In the genomic region with DNA sequence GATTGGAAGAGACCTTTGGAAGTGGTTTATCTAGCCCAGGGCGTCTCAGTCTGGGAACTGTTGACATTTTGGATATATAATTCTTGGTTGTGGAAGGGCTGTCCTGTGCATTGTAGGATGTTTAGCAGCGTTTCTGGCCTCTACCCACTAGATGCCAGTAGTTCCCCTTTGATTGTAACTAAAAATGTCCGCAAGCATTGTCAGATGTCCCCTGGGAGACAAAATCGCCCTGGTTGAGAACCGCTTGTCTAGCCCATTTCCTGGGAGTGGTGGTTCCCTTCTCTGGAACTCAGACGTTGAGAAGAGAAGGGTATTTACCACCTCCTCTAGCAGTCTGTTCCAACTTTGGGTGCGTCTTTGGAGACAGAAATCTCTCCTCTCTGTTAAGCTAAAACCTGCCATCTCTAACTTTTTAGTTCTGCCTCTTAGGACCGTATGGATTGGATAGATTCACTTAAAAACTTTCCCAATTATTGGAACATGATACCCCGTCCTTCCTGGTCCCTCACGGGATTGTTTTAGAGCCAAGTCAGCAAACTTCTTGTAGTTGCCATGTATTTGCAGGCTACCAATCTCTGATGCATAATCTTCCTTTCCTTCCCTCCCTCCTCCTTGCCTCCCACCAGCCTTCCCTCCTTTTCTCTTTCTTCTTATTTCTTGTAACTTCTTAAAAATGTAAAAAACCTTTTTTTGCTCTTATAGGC, we compare ENCODE assay signal across 8 cellular contexts. TPM values are rescaled to one million over a fixed set of nuclear protein-coding genes. Genes with fewer than 3 reads are reported as not detected.
A peak's percentile ranks its signal among the peaks of the same experiment; 100 is the strongest.
DNase-seq lines count a peak whose midpoint lies in the region; ATAC-seq, FAIRE-seq and TF ChIP-seq lines count a peak whose summit lies in the region.

No MANE protein-coding gene starts in this region.

- no peak for FAIRE-seq in kidney (lab: Jason Lieb, UNC)

- no peaks in the 10 kb centered on the region for H3K4me1 ChIP-seq in kidney (ENCODE audit: control insufficient read depth in 1 of 2, insufficient read depth in 1 of 2, low read depth in 1 of 2, low read length in 2 of 2)
- H3K4me1 ChIP-seq in mammary epithelial cell (ENCODE audit: insufficient read depth, low read length) = no peaks in the 10 kb centered on the region

- H3K27me3 Mint-ChIP-seq in T-helper 17 cell = no peaks in the 10 kb centered on the region

- H3K27ac Mint-ChIP-seq in T-helper 17 cell = peak overlapping the region; percentile 83

- WGBS in mammary epithelial cell (ENCODE audit: low coverage, missing lambda C conversion rate) = 91% methylated on average over 10 of the region's 10 CpGs

- peaks cover 5% of the 10 kb centered on the region for H4K20me1 ChIP-seq in mammary epithelial cell (ENCODE audit: insufficient read depth, low read length)

- no peak overlapping the region for H3K4me3 Mint-ChIP-seq in T-helper 17 cell

- H3K27ac ChIP-seq in kidney (ENCODE audit: low read depth in 2 of 2, low read length in 2 of 2) = no peak overlapping the region
- no peak overlapping the region for H3K27ac ChIP-seq in mammary epithelial cell (ENCODE audit: insufficient read depth, low read depth, low read length)

- H3K4me3 ChIP-seq in kidney (ENCODE audit: low read length in 2 of 2) (peak overlapping the region in 1 of 2 donors; percentile 15), mammary epithelial cell (replicated peaks in 1 of 3; ENCODE audit: insufficient read depth in 1 of 3, low read depth in 2 of 3, low read length in 3 of 3) (no peak overlapping the region)

- H3K4me2 ChIP-seq in mammary epithelial cell (ENCODE audit: insufficient read depth, low read depth, low read length) = no peak overlapping the region

- in situ Hi-C loops in mammary epithelial cell (cut with MboI; ENCODE audit: low sequenced_read_pairs in 2 of 2) = no loop called here

- DNase-seq in NCI-H82 (lab: John Stamatoyannopoulos, UW) (peak; percentile 36), NCI-H82 treated with DMSO at 0.1 percent for 48 hours (lab: John Stamatoyannopoulos, UW; ENCODE audit: unreplicated experiment) (no peak), T-helper 17 cell (no peak), kidney (no peak), DMS153 (lab: John Stamatoyannopoulos, UW) (no peak), mammary epithelial cell (no peak), LoVo (ENCODE audit: low spot score) (no peak)

- H3K9me3 ChIP-seq in T-helper 17 cell (ENCODE audit: control insufficient read depth, low read length, poor library complexity, severe bottlenecking) (no peaks in the 10 kb centered on the region), kidney (ENCODE audit: control insufficient read depth in 1 of 2, low read length in 2 of 2) (no peaks in the 10 kb centered on the region), mammary epithelial cell (replicated peaks; ENCODE audit: insufficient read depth, low read length) (no peaks in the 10 kb centered on the region)

- peaks cover 24% of the 10 kb centered on the region for H3K4me1 Mint-ChIP-seq in T-helper 17 cell

- TF ChIP-seq CTCF in kidney (IDR thresholded peaks at IDR 0.05; ENCODE audit: borderline replicate concordance, extremely low read depth, insufficient read depth) = peak; percentile 10
- TF ChIP-seq CTCF in mammary epithelial cell (conservative IDR thresholded peaks at IDR 0.05 in 1 of 2, IDR thresholded peaks at IDR 0.05 in 1 of 2; ENCODE audit: extremely low read depth in 1 of 2, insufficient read depth in 1 of 2, low read depth in 1 of 2, low read length in 2 of 2) = no peak

- H3K36me3 ChIP-seq in kidney (ENCODE audit: control insufficient read depth in 1 of 2, insufficient read depth in 2 of 2, low read length in 2 of 2) = no peaks in the 10 kb centered on the region
- peaks cover 30% of the 10 kb centered on the region for H3K36me3 ChIP-seq in mammary epithelial cell (ENCODE audit: insufficient read depth, low read length)

- no peak overlapping the region for H3K9ac ChIP-seq in kidney (ENCODE audit: low read length in 2 of 2)
- no peak overlapping the region for H3K9ac ChIP-seq in mammary epithelial cell (ENCODE audit: insufficient read depth, low read length)

- CTCF ChIA-PET in mammary epithelial cell (lab: Charles Lee; ENCODE audit: low non-redundant PET) = no interaction called here

- intact Hi-C loops in kidney (cut with DNase I) (no loop called here), mammary epithelial cell (cut with micrococcal nuclease) (loop anchor here (10.0 kb wide), 1 partner anchor 405 kb away; no protein-coding TSS in a partner anchor)

- peaks cover 3% of the 10 kb centered on the region for H3K36me3 Mint-ChIP-seq in T-helper 17 cell (ENCODE audit: low read depth)

- no peak overlapping the region for H2AFZ ChIP-seq in mammary epithelial cell (ENCODE audit: low read depth, low read length)

- H3K79me2 ChIP-seq in mammary epithelial cell (ENCODE audit: insufficient read depth, low read length) = peaks cover 89% of the 10 kb centered on the region

- ATAC-seq in HG02763 (IDR thresholded peaks at IDR 0.05; ENCODE audit: unreplicated experiment) (peak; percentile 83), T-helper 17 cell (peak; percentile 52)

- H3K27me3 ChIP-seq in mammary epithelial cell (ENCODE audit: insufficient read depth, low read length) = no peaks in the 10 kb centered on the region

- dilution Hi-C loops in mammary epithelial cell (cut with HindIII; ENCODE audit: low sequenced_read_pairs) = no loop called here

- no TSS peak for BruUV-seq in mammary epithelial cell (replicated peaks; lab: Mats Ljungman, UMichigan)

RNA-seq across cellular contexts. Expression of gene TMEM165, which starts 13.9 kb away (rescaled TPM):
- total RNA-seq in T-helper 17 cell (10 to 100 TPM; 49.7 to 58.8 TPM), kidney (114 TPM), mammary epithelial cell (100 to 1,000 TPM; 101 to 121 TPM)
- polyA plus RNA-seq in kidney (ENCODE audit: insufficient read depth, low read depth, low replicate concordance) (43.2 TPM), mammary epithelial cell (57.2 TPM)
- polyA minus RNA-seq in mammary epithelial cell = 178 TPM
